18 cellular contexts compared by ENCODE assay signal in the genomic region with DNA sequence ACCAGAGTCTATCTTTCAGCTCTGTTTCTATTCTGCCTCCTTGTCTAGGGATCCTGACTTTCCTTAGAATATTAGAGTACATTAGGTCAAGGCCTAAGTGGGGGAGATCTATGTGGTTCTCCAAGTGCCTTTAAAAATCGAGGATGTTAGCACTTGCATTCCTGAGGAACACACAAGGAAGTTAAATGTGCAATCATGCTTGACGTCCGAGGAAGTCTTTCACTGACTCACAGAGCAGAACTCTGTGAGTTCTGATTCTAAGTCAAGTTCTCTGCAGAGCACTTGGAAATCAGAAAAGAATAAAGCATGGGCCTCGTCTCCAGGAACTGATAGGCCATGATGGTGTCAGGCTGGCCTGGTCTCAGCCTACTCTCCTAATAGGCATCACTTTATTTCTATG. TPM values are rescaled to one million over a fixed set of nuclear protein-coding genes. Genes with fewer than 3 reads are reported as not detected.
DNase-seq lines count a peak whose midpoint lies in the region; ATAC-seq, FAIRE-seq and TF ChIP-seq lines count a peak whose summit lies in the region.
"Had no signal": no experiment of that assay in that cellular context is flagged by ENCODE, and none has a peak within 500 bp of the region (broad histone marks: within the 10 kb centered on the region; RNA-seq: fewer than 3 reads in every experiment).

No MANE protein-coding gene starts in this region.

- H3K27me3 ChIP-seq in GM12878 (replicated peaks in 1 of 2; ENCODE audit: control insufficient read depth in 2 of 2, insufficient read depth in 2 of 2, low read length in 1 of 2), result no peaks in the 10 kb centered on the region

- no peak overlapping the region for H2AFZ ChIP-seq in GM12878 (ENCODE audit: control insufficient read depth, low read depth, low read length)

- no peak for FAIRE-seq in GM12878 (lab: Jason Lieb, UNC)
- FAIRE-seq: urothelium cell line had no signal

- SMC1A ChIA-PET in GM12878 (lab: Charles Lee; ENCODE audit: uncharacterized antibody, unreplicated experiment), result interaction anchor here (0.8 to 2.9 kb wide), 13 partner anchors 8 to 258 kb away, joined by 3 to 17 read pairs (median 4); no protein-coding TSS in a partner anchor

- no peak overlapping the region for H3K4me2 ChIP-seq in GM12878 (ENCODE audit: control insufficient read depth, insufficient read depth)

- H3K4me1 ChIP-seq in GM12878 (ENCODE audit: control insufficient read depth, insufficient read depth, low read length), result no peaks in the 10 kb centered on the region

- DNase-seq in AG04449 (ENCODE audit: low read depth, low spot score) (peak; percentile 64), HS-27A (ENCODE audit: low read depth) (peak; percentile 22), GM12878 (ENCODE audit: low read depth, low spot score) (no peak), iris pigment epithelial cell (ENCODE audit: low read depth) (peak; percentile 85), NCI-H524 treated with DMSO at 0.1 percent for 48 hours (lab: John Stamatoyannopoulos, UW) (no peak), HPDE6-E6E7 (ENCODE audit: extremely low spot score) (no peak)
- DNase-seq: activated naive CD8-positive, alpha-beta T cell treated with anti-CD3 and anti-CD28 coated beads for 36 hours; GF-D8; naive thymus-derived CD8-positive, alpha-beta T cell; NCI-H1105 treated with DMSO at 0.1 percent for 48 hours; NK-92 treated with Interleukin-12 subunit alpha and Interleukin-12 subunit beta, amount 100 ng/mL, for 24 hours; T-helper 2 cell had no signal

- H3K4me3 ChIP-seq in AG04449 (ENCODE audit: low read depth, low read length) (no peak overlapping the region), GM12878 (no peak overlapping the region)
- H3K4me3 ChIP-seq: skin epidermis had no signal

- no peak for TF ChIP-seq EP300 in GM12878 (IDR thresholded peaks at IDR 0.05; ENCODE audit: borderline replicate concordance in 1 of 2, control insufficient read depth in 1 of 2, low read depth in 2 of 2, low read length in 2 of 2)

- BruUV-seq in GM12878 (replicated peaks; lab: Mats Ljungman, UMichigan), result no TSS peak

- 39% methylated on average over 4 of the region's 4 CpGs for WGBS in GM12878 (ENCODE audit: insufficient coverage, insufficient replicate concordance, low lambda C conversion rate, missing lambda C conversion rate)

- no peak for TF ChIP-seq POLR2A in GM12878 (IDR thresholded peaks at IDR 0.05; ENCODE audit: low read depth, low read length)

- TF ChIP-seq CTCF in AG04449 (IDR thresholded peaks at IDR 0.05; ENCODE audit: insufficient read depth, low read length, missing control alignments) (no peak), GM12878 (IDR thresholded peaks at IDR 0.05 in 2 of 3, conservative IDR thresholded peaks at IDR 0.05 in 1 of 3; ENCODE audit: control insufficient read depth in 2 of 3, extremely low read depth in 1 of 3, insufficient read depth in 1 of 3, low read depth in 3 of 3, low read length in 3 of 3) (no peak)

- intact Hi-C loops in GM12878 (cut with micrococcal nuclease; ENCODE audit: unreplicated experiment), result no loop called here

- H3K9me3 ChIP-seq in GM12878 (replicated peaks; ENCODE audit: control insufficient read depth, insufficient read depth, low read length), result no peaks in the 10 kb centered on the region

- no peaks in the 10 kb centered on the region for H3K36me3 ChIP-seq in GM12878 (ENCODE audit: control insufficient read depth in 2 of 2, insufficient read depth in 2 of 2, low read length in 1 of 2)

- TF ChIP-seq RAD21 in GM12878 (IDR thresholded peaks at IDR 0.05; ENCODE audit: insufficient read depth, low read depth, low read length), result no peak

- H3K27ac ChIP-seq in GM12878 (ENCODE audit: control insufficient read depth, insufficient read depth), result no peak overlapping the region
- H3K27ac ChIP-seq: C4-2B had no signal

- no peaks in the 10 kb centered on the region; the same call in 1 of the 2 replicates for H3K79me2 ChIP-seq in GM12878 (ENCODE audit: control insufficient read depth, insufficient read depth, low read length)

- no peak overlapping the region for H3K9ac ChIP-seq in GM12878 (ENCODE audit: control insufficient read depth, insufficient read depth, low read length)

- ATAC-seq in GM12878 (peak; percentile 22), HG02798 (IDR thresholded peaks at IDR 0.05; ENCODE audit: poor library complexity, unreplicated experiment) (no peak), HG02610 (IDR thresholded peaks at IDR 0.05; ENCODE audit: unreplicated experiment) (no peak)
- ATAC-seq: naive thymus-derived CD8-positive, alpha-beta T cell had no signal

- POLR2A ChIA-PET in AG04449 (lab: Yijun Ruan, JAX), result no interaction called here
- POLR2A ChIA-PET in GM12878 (lab: Charles Lee), result interaction anchor here (0.6 to 2.1 kb wide), 5 partner anchors 9 to 16 kb away, joined by 3 to 6 read pairs (median 4); no protein-coding TSS in a partner anchor

- RAD21 ChIA-PET in GM12878 (lab: Charles Lee; ENCODE audit: unreplicated experiment), result interaction anchor here (0.9 to 2.0 kb wide), 6 partner anchors 11 to 257 kb away, joined by 3 to 10 read pairs (median 4); a partner anchor contains a TSS

- no peaks in the 10 kb centered on the region for H4K20me1 ChIP-seq in GM12878 (ENCODE audit: control insufficient read depth, insufficient read depth)

- in situ Hi-C loops in GM12878 (cut with MboI), result no loop called here

- CTCF ChIA-PET in AG04449 (lab: Yijun Ruan, JAX) (interaction anchor here (1.0 to 1.1 kb wide), 2 partner anchors 10 to 496 kb away, joined by 4 read pairs; no protein-coding TSS in a partner anchor), GM12878 (lab: Yijun Ruan, JAX) (interaction anchor here (1.2 to 1.5 kb wide), 2 partner anchors 8 to 9 kb away, joined by 3 to 4 read pairs; no protein-coding TSS in a partner anchor)

TF ChIP-seq in GM12878, 131 proteins besides CTCF, POLR2A, EP300 and RAD21 (continues in another document):
- TF ChIP-seq SP1 (IDR thresholded peaks at IDR 0.05; ENCODE audit: low read depth, low read length) (no peak), TARDBP (IDR thresholded peaks at IDR 0.05; ENCODE audit: borderline replicate concordance) (no peak), KAT2A (conservative IDR thresholded peaks at IDR 0.05; ENCODE audit: control insufficient read depth, low read depth, low read length) (no peak), EED (IDR thresholded peaks at IDR 0.05; ENCODE audit: low read depth) (no peak), TCF3 (IDR thresholded peaks at IDR 0.05; ENCODE audit: borderline replicate concordance, insufficient read depth, low read depth, low read length) (no peak), ZNF384 (IDR thresholded peaks at IDR 0.05; ENCODE audit: borderline replicate concordance, low read depth, low read length) (no peak)
- TF ChIP-seq, protein P1, sequence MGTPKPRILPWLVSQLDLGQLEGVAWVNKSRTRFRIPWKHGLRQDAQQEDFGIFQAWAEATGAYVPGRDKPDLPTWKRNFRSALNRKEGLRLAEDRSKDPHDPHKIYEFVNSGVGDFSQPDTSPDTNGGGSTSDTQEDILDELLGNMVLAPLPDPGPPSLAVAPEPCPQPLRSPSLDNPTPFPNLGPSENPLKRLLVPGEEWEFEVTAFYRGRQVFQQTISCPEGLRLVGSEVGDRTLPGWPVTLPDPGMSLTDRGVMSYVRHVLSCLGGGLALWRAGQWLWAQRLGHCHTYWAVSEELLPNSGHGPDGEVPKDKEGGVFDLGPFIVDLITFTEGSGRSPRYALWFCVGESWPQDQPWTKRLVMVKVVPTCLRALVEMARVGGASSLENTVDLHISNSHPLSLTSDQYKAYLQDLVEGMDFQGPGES (IDR thresholded peaks at IDR 0.05), result no peak
- TF ChIP-seq, protein P2, sequence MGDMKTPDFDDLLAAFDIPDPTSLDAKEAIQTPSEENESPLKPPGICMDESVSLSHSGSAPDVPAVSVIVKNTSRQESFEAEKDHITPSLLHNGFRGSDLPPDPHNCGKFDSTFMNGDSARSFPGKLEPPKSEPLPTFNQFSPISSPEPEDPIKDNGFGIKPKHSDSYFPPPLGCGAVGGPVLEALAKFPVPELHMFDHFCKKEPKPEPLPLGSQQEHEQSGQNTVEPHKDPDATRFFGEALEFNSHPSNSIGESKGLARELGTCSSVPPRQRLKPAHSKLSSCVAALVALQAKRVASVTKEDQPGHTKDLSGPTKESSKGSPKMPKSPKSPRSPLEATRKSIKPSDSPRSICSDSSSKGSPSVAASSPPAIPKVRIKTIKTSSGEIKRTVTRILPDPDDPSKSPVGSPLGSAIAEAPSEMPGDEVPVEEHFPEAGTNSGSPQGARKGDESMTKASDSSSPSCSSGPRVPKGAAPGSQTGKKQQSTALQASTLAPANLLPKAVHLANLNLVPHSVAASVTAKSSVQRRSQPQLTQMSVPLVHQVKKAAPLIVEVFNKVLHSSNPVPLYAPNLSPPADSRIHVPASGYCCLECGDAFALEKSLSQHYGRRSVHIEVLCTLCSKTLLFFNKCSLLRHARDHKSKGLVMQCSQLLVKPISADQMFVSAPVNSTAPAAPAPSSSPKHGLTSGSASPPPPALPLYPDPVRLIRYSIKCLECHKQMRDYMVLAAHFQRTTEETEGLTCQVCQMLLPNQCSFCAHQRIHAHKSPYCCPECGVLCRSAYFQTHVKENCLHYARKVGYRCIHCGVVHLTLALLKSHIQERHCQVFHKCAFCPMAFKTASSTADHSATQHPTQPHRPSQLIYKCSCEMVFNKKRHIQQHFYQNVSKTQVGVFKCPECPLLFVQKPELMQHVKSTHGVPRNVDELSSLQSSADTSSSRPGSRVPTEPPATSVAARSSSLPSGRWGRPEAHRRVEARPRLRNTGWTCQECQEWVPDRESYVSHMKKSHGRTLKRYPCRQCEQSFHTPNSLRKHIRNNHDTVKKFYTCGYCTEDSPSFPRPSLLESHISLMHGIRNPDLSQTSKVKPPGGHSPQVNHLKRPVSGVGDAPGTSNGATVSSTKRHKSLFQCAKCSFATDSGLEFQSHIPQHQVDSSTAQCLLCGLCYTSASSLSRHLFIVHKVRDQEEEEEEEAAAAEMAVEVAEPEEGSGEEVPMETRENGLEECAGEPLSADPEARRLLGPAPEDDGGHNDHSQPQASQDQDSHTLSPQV (IDR thresholded peaks at IDR 0.05), result no peak

RNA-seq across cellular contexts. Expression of a gene that starts 17.2 kb away (rescaled TPM):
- total RNA-seq in GM12878 (2013; cell fraction: nucleolus; rRNA removed), result 195 and 221 TPM in 2 replicates
- 10.8 and 13.5 TPM in 2 replicates for total RNA-seq in GM12878 (2014; rRNA removed)
- total RNA-seq in GM12878 (2014; rRNA removed; fragmentation: Illumina TruSeq; extraction: Trizol), result 10.3 and 11.0 TPM in 2 replicates
- total RNA-seq in GM12878 (2021), result 10.7 and 11.4 TPM in 2 replicates
- polyA plus RNA-seq in GM12878 (2011; ENCODE audit: low read depth), result 4.8 TPM
- 26.4 and 26.7 TPM in 2 replicates for polyA plus RNA-seq in GM12878 (2011; rRNA removed)
- polyA plus RNA-seq in GM12878 (2011; cell fraction: cytosol; rRNA removed), result 23.5 and 28.8 TPM in 2 replicates
- 36.3 and 38.1 TPM in 2 replicates for polyA plus RNA-seq in GM12878 (2011; cell fraction: nucleus; rRNA removed)
- 5.1 and 7.6 TPM in 2 replicates for polyA plus RNA-seq in GM12878 (2012)
- 11.6 and 12.8 TPM in 2 replicates for polyA plus RNA-seq in GM12878 (2014; fragmentation: Illumina TruSeq; extraction: Trizol)
- polyA plus RNA-seq in GM12878 (2014; fragmentation: Nextera tagmentation; extraction: Ambion mirVana), result under 1 TPM; 0.77 to 0.90 TPM
- polyA plus RNA-seq in GM12878 (2014; rRNA removed), result 9.6 and 10.0 TPM in 2 replicates
- 1 to 10 TPM; 2.0 to 2.4 TPM for polyA plus RNA-seq in GM12878 (2016; fragmentation: Nextera tagmentation; extraction: Ambion mirVana)
- 32.3 and 33.7 TPM in 2 replicates for polyA minus RNA-seq in GM12878 (2011; rRNA and poly(A)+ RNA removed)
- polyA minus RNA-seq in GM12878 (2011; cell fraction: cytosol; rRNA and poly(A)+ RNA removed), result 8.4 and 12.8 TPM in 2 replicates
- polyA minus RNA-seq in GM12878 (2011; cell fraction: nucleus; rRNA and poly(A)+ RNA removed), result 31.9 and 49.8 TPM in 2 replicates
- total RNA-seq: activated CD8-positive, alpha-beta memory T cell treated with anti-CD3 and anti-CD28 coated beads for 36 hours; activated naive CD8-positive, alpha-beta T cell treated with anti-CD3 and anti-CD28 coated beads for 36 hours; naive thymus-derived CD8-positive, alpha-beta T cell had no signal
- polyA plus RNA-seq: naive thymus-derived CD8-positive, alpha-beta T cell had no signal

Comparison
In these comparisons a context has a peak if more than half of its experiments do, and no peak if none do; other contexts are left out.
1. DNase-seq: peak in AG04449 (single experiment), HS-27A (single experiment) and iris pigment epithelial cell (single experiment); none in GM12878 (single experiment), NCI-H524 treated with DMSO at 0.1 percent for 48 hours (single experiment) and HPDE6-E6E7 (single experiment).